Comparison of ENCODE assay signal across 28 cellular contexts in genomic region chr16:80841231-80841630, GRCh38.
"Had no signal": no experiment of that assay in that cellular context is flagged by ENCODE, and none has a peak within 500 bp of the region (broad histone marks: within the 10 kb centered on the region; RNA-seq: fewer than 3 reads in every experiment).

No MANE protein-coding gene starts in this region.

- DNase-seq: colonic mucosa; cortex of kidney; effector CD8-positive, alpha-beta T cell; effector memory CD8-positive, alpha-beta T cell; endodermal cell; erythroblast; esophagus squamous epithelium; foreskin fibroblast; foreskin melanocyte; gastrocnemius medialis; glutamatergic neuron; head of caudate nucleus; heart right ventricle; hippocampal formation; left cardiac atrium; left lung; left ventricle myocardium superior; lower lobe of right lung; mesenchymal stem cell; mucosa of descending colon; naive B cell had no signal

- H3K4me3 Mint-ChIP-seq: dendritic cell treated with granulocyte-macrophage colony-stimulating factor and Interleukin-4, amounts not matched to agents 40 ng/mL and 50 ng/mL, for 4 days; effector memory CD8-positive, alpha-beta T cell; endodermal cell; mesothelial cell of epicardium; naive B cell had no signal

- H3K36me3 Mint-ChIP-seq: mesothelial cell of epicardium had no signal

- H3K9me3 ChIP-seq: colonic mucosa, gastrocnemius medialis, lower lobe of right lung had no signal

- FAIRE-seq: endometrium, islet of Langerhans, keratinocyte had no signal

- H3K27ac ChIP-seq: colonic mucosa, epithelial cell of prostate, esophagus squamous epithelium, gastrocnemius medialis, heart right ventricle, left lung, lower lobe of right lung had no signal

- ATAC-seq: effector memory CD8-positive, alpha-beta T cell; esophagus mucosa; gastrocnemius medialis; heart right ventricle; left cardiac atrium; left lung; left ventricle myocardium superior; lower lobe of right lung; mucosa of descending colon had no signal

- H3K4me3 ChIP-seq: colonic mucosa, esophagus squamous epithelium, gastrocnemius medialis, heart right ventricle, left lung, lower lobe of right lung, mucosa of descending colon had no signal

- H3K4me1 ChIP-seq: colonic mucosa, esophagus squamous epithelium, gastrocnemius medialis, heart right ventricle, left lung, lower lobe of right lung had no signal

- H3K4me1 Mint-ChIP-seq: endodermal cell, mesothelial cell of epicardium, naive B cell had no signal

- H3K27ac Mint-ChIP-seq: dendritic cell treated with granulocyte-macrophage colony-stimulating factor and Interleukin-4, amounts not matched to agents 40 ng/mL and 50 ng/mL, for 4 days; effector memory CD8-positive, alpha-beta T cell; endodermal cell; mesothelial cell of epicardium; naive B cell had no signal

- H3K36me3 ChIP-seq: colonic mucosa, esophagus squamous epithelium, gastrocnemius medialis, heart right ventricle, left lung, lower lobe of right lung had no signal

- H3K27me3 ChIP-seq: colonic mucosa, gastrocnemius medialis, heart right ventricle, left lung had no signal
